1 cellular context compared by ENCODE assay signal in the genomic region with DNA sequence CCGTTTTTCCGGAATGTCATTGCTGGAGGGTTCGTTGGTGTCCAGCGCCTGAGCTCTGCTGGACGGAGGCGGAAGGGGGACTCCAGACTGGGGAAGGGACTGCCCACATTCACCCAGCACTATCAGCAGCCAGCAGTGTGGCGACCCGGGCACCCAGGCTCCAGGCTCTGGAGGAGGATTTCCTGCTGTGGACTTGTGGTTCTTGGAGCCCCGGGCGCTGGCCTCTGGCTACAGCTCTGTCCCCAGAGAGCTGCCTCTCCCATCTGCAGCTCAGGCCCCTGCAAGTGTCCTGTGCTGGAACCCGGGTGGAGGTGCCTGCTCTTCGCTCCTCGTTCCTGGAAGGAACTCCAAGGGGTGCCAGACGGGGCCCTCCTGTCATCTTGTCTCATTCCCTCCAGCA.
TF ChIP-seq lines count a peak whose summit lies in the region.

No MANE protein-coding gene starts in this region.

TF ChIP-seq in endothelial cell of umbilical vein, 7 proteins besides CTCF, POLR2A, EP300 and RAD21 (continued from another document):
- TF ChIP-seq EZH2 (IDR thresholded peaks at IDR 0.05; ENCODE audit: borderline replicate concordance, low read depth, low read length, severe bottlenecking) (no peak), POLR2AphosphoS5 (IDR thresholded peaks at IDR 0.05; ENCODE audit: insufficient read depth, low read depth, low read length) (no peak)
